16 cellular contexts compared by ENCODE assay signal in genomic region chr20:5395932-5396727, GRCh38.
DNase-seq lines count a peak whose midpoint lies in the region; ATAC-seq, FAIRE-seq and TF ChIP-seq lines count a peak whose summit lies in the region.
"Had no signal": no experiment of that assay in that cellular context is flagged by ENCODE, and none has a peak within 500 bp of the region (broad histone marks: within the 10 kb centered on the region; RNA-seq: fewer than 3 reads in every experiment).

No MANE protein-coding gene starts in this region.

- in situ Hi-C loops in HepG2 (cut with HindIII; ENCODE audit: extremely low pct_ligation_motif_present, low pct_unique_long_range_greater_than_20kb) = no loop called here

- H3K4me1 ChIP-seq in HepG2 (ENCODE audit: insufficient read depth, low read length) (no peaks in the 10 kb centered on the region), right lobe of liver (no peaks in the 10 kb centered on the region), PC-3 (ENCODE audit: insufficient read depth, low read length) (peaks cover 18% of the 10 kb centered on the region)

- no peak overlapping the region for H3K4me3 ChIP-seq in HepG2 (replicated peaks in 1 of 3; ENCODE audit: insufficient read depth in 1 of 3, low read depth in 2 of 3, low read length in 3 of 3)
- H3K4me3 ChIP-seq in right lobe of liver = no peak overlapping the region
- no peak overlapping the region for H3K4me3 ChIP-seq in PC-3 (ENCODE audit: low read length)
- H3K4me3 ChIP-seq in choroid plexus epithelial cell (ENCODE audit: low read depth, low read length) = no peak overlapping the region

- no peaks in the 10 kb centered on the region for H3K9me3 ChIP-seq in HepG2 (ENCODE audit: low read length)
- H3K9me3 ChIP-seq in right lobe of liver = no peaks in the 10 kb centered on the region
- no peaks in the 10 kb centered on the region for H3K9me3 ChIP-seq in PC-3 (ENCODE audit: low read length)

- DNase-seq in HepG2 (ENCODE audit: low spot score) (no peak), right lobe of liver (no peak), PC-3 (peak; percentile 25), choroid plexus epithelial cell (ENCODE audit: low read depth) (peak; percentile 52), NCI-H1417 (lab: John Stamatoyannopoulos, UW) (no peak), NCI-H2227 (lab: John Stamatoyannopoulos, UW; ENCODE audit: unreplicated experiment) (no peak)
- no peak for DNase-seq in NK-92 treated with Interleukin-12 subunit alpha and Interleukin-12 subunit beta, amount 100 ng/mL, for 24 hours (lab: John Stamatoyannopoulos, UW)
- DNase-seq: C1 segment of cervical spinal cord; CD4-positive, alpha-beta T cell; DMS153; GF-D8; IMR-90 had no signal

- no peak overlapping the region for H3K9ac ChIP-seq in HepG2 (ENCODE audit: insufficient read depth, low read depth, low read length)
- H3K9ac ChIP-seq in PC-3 (ENCODE audit: low read length) = no peak overlapping the region

- H3K4me2 ChIP-seq in HepG2 (ENCODE audit: low read depth, low read length) (no peak overlapping the region), PC-3 (ENCODE audit: low read length) (0 out of 2 replicates have a peak overlapping the region, but pooled peaks have one; percentile 47)

- no peak for TF ChIP-seq POLR2A in HepG2 (IDR thresholded peaks at IDR 0.05; ENCODE audit: insufficient read depth in 1 of 2, low read depth in 2 of 2, low read length in 2 of 2)
- no peak for TF ChIP-seq POLR2A in right lobe of liver (IDR thresholded peaks at IDR 0.05)

- H3K27ac ChIP-seq in HepG2 (ENCODE audit: extremely low read length, insufficient read depth, low read length) = no peak overlapping the region
- no peak overlapping the region for H3K27ac ChIP-seq in right lobe of liver
- no peak overlapping the region for H3K27ac ChIP-seq in PC-3 (ENCODE audit: low read length)

- POLR2A ChIA-PET in HepG2 (lab: Yijun Ruan, JAX) = no interaction called here
- POLR2A ChIA-PET in PC-3 (lab: Charles Lee; ENCODE audit: unreplicated experiment) = no interaction called here

- no peak for TF ChIP-seq RAD21 in HepG2 (CRISPR knock-in tag; IDR thresholded peaks at IDR 0.05)

- no peak for FAIRE-seq in HepG2 (lab: Jason Lieb, UNC)
- FAIRE-seq: D721Med, GM19239 had no signal

- no peaks in the 10 kb centered on the region for H3K36me3 Mint-ChIP-seq in stimulated activated naive CD8-positive, alpha-beta T cell treated with anti-CD3 and anti-CD28 coated beads, Interleukin-15, Interleukin-2, amounts not matched to agents 100 ng/mL and 50 ng/mL, for 24 hours (ENCODE audit: low read depth)

- H3K27me3 ChIP-seq in HepG2 (ENCODE audit: control insufficient read depth in 1 of 2, insufficient read depth in 2 of 2, low read length in 2 of 2) = peaks cover 0 to 6% of the 10 kb centered on the region in 2 experiments; a peak in 1 of 5 replicates
- H3K27me3 ChIP-seq in right lobe of liver = no peaks in the 10 kb centered on the region
- peaks cover 30% of the 10 kb centered on the region for H3K27me3 ChIP-seq in PC-3 (ENCODE audit: low read length)

- TF ChIP-seq EP300 in HepG2 (IDR thresholded peaks at IDR 0.05; ENCODE audit: low read depth in 2 of 2, low read length in 2 of 2) = no peak
- no peak for TF ChIP-seq EP300 in HepG2 (CRISPR knock-in tag; IDR thresholded peaks at IDR 0.05; ENCODE audit: borderline replicate concordance)

- TF ChIP-seq CTCF in HepG2 (CRISPR knock-in tag; IDR thresholded peaks at IDR 0.05) (no peak), right lobe of liver (IDR thresholded peaks at IDR 0.05) (no peak), PC-3 (conservative IDR thresholded peaks at IDR 0.05; ENCODE audit: low read depth, low read length) (no peak), choroid plexus epithelial cell (conservative IDR thresholded peaks at IDR 0.05; ENCODE audit: low read depth, low read length) (no peak)

- H3K9me2 ChIP-seq in PC-3 (replicated peaks; ENCODE audit: low read length) = no peaks in the 10 kb centered on the region

- 7% methylated on average over 9 of the region's 9 CpGs for WGBS in HepG2 (ENCODE audit: low lambda C conversion rate)
- 35% methylated on average over 9 of the region's 9 CpGs for WGBS in right lobe of liver (ENCODE audit: insufficient coverage, low coverage, low lambda C conversion rate, missing lambda C conversion rate)

- intact Hi-C loops in HepG2 (cut with micrococcal nuclease; ENCODE audit: unreplicated experiment) = no loop called here
- intact Hi-C loops in right lobe of liver (cut with DNase I) = no loop called here
- intact Hi-C loops in PC-3 (cut with micrococcal nuclease) = no loop called here

- H3K27me3 Mint-ChIP-seq in stimulated activated naive CD8-positive, alpha-beta T cell treated with anti-CD3 and anti-CD28 coated beads, Interleukin-15, Interleukin-2, amounts not matched to agents 100 ng/mL and 50 ng/mL, for 24 hours = peaks cover 34% of the 10 kb centered on the region

- H3K27ac Mint-ChIP-seq in stimulated activated naive CD8-positive, alpha-beta T cell treated with anti-CD3 and anti-CD28 coated beads, Interleukin-15, Interleukin-2, amounts not matched to agents 100 ng/mL and 50 ng/mL, for 24 hours = peak overlapping the region; percentile 73
- H3K27ac Mint-ChIP-seq: B cell; CD4-positive, alpha-beta T cell had no signal

- no TSS peak for BruUV-seq in HepG2 (replicated peaks; lab: Mats Ljungman, UMichigan)
- no TSS peak for BruUV-seq in PC-3 (replicated peaks; lab: Mats Ljungman, UMichigan)

- H3K79me2 ChIP-seq in HepG2 (ENCODE audit: insufficient read depth, low read length) (no peaks in the 10 kb centered on the region), PC-3 (ENCODE audit: low read length) (no peaks in the 10 kb centered on the region)

- H3K4me3 Mint-ChIP-seq in stimulated activated naive CD8-positive, alpha-beta T cell treated with anti-CD3 and anti-CD28 coated beads, Interleukin-15, Interleukin-2, amounts not matched to agents 100 ng/mL and 50 ng/mL, for 24 hours = no peak overlapping the region
- H3K4me3 Mint-ChIP-seq: B cell; CD4-positive, alpha-beta T cell had no signal

- ATAC-seq in HepG2 (no peak), right lobe of liver (no peak), PC-3 (no peak)

- H3K4me1 Mint-ChIP-seq in stimulated activated naive CD8-positive, alpha-beta T cell treated with anti-CD3 and anti-CD28 coated beads, Interleukin-15, Interleukin-2, amounts not matched to agents 100 ng/mL and 50 ng/mL, for 24 hours (ENCODE audit: low read depth) = peaks cover 11% of the 10 kb centered on the region
- H3K4me1 Mint-ChIP-seq: B cell had no signal

- CTCF ChIA-PET in HepG2 (lab: Yijun Ruan, JAX; ENCODE audit: low intra/inter-chr PET ratio, low total read pairs) (no interaction called here), PC-3 (lab: Charles Lee) (no interaction called here)

- no peaks in the 10 kb centered on the region for H3K9me3 Mint-ChIP-seq in stimulated activated naive CD8-positive, alpha-beta T cell treated with anti-CD3 and anti-CD28 coated beads, Interleukin-15, Interleukin-2, amounts not matched to agents 100 ng/mL and 50 ng/mL, for 24 hours
- H3K9me3 Mint-ChIP-seq: CD4-positive, alpha-beta T cell had no signal

- H3K36me3 ChIP-seq in HepG2 (replicated peaks in 1 of 2; ENCODE audit: control insufficient read depth in 1 of 2, insufficient read depth in 2 of 2, low read length in 2 of 2) (no peaks in the 10 kb centered on the region), right lobe of liver (no peaks in the 10 kb centered on the region), PC-3 (ENCODE audit: low read depth, low read length) (no peaks in the 10 kb centered on the region)

- H2AFZ ChIP-seq in HepG2 (ENCODE audit: low read length) (no peak overlapping the region), PC-3 (ENCODE audit: low read length) (no peak overlapping the region)

- H3F3A ChIP-seq in PC-3 (ENCODE audit: low read length, unreplicated experiment) = no peaks in the 10 kb centered on the region

- H4K20me1 ChIP-seq in HepG2 (ENCODE audit: insufficient read depth, low read length) (no peaks in the 10 kb centered on the region), PC-3 (ENCODE audit: low read length) (0 out of 2 replicates have a peak, but pooled peaks cover 6% of the 10 kb centered on the region)

TF ChIP-seq in HepG2, 621 proteins besides CTCF, POLR2A, EP300 and RAD21:
- 0 out of 2 replicates have a peak, but pooled peaks have one; percentile 4 for TF ChIP-seq CREB1 (IDR thresholded peaks at IDR 0.05)
- TF ChIP-seq CREB1 (CRISPR knock-in tag; IDR thresholded peaks at IDR 0.05) = no peak
- TF ChIP-seq KLF9 (CRISPR knock-in tag; IDR thresholded peaks at IDR 0.05; ENCODE audit: low read depth) = no peak

Comparison
In these comparisons a context has a peak if more than half of its experiments do, and no peak if none do; other contexts are left out.
1. DNase-seq: peak in PC-3 (single experiment) and choroid plexus epithelial cell (single experiment); none in HepG2 (single experiment), right lobe of liver (0 of 3), NCI-H1417 (0 of 3), NCI-H2227 (single experiment) and NK-92 treated with Interleukin-12 subunit alpha and Interleukin-12 subunit beta, amount 100 ng/mL, for 24 hours (single experiment).